In genomic region chr19:8738377-8738776, GRCh38 we compare ENCODE assay signal across 9 cellular contexts. TPM values are rescaled to one million over a fixed set of nuclear protein-coding genes. Genes with fewer than 3 reads are reported as not detected.
"Had no signal": no experiment of that assay in that cellular context is flagged by ENCODE, and none has a peak within 500 bp of the region (broad histone marks: within the 10 kb centered on the region; RNA-seq: fewer than 3 reads in every experiment).

No MANE protein-coding gene starts in this region.

- FAIRE-seq: G401.6, GM12878, GM12891, GM12892, GM18507, GM19239 had no signal

- H3K4me3 ChIP-seq: GM12878 had no signal

- ATAC-seq: GM12878 had no signal

- DNase-seq: GDM1, GF-D8 had no signal

RNA-seq across cellular contexts. Expression of gene OR2Z1, which starts 16.9 kb away (rescaled TPM):
- total RNA-seq: G401, GM12878 had no signal
- polyA plus RNA-seq: GM12878 had no signal

RNA-seq across cellular contexts. Expression of gene ACTL9, which starts 39.8 kb away (rescaled TPM):
- total RNA-seq: G401, GM12878 had no signal
- polyA plus RNA-seq: GM12878 had no signal
